In the genomic region with DNA sequence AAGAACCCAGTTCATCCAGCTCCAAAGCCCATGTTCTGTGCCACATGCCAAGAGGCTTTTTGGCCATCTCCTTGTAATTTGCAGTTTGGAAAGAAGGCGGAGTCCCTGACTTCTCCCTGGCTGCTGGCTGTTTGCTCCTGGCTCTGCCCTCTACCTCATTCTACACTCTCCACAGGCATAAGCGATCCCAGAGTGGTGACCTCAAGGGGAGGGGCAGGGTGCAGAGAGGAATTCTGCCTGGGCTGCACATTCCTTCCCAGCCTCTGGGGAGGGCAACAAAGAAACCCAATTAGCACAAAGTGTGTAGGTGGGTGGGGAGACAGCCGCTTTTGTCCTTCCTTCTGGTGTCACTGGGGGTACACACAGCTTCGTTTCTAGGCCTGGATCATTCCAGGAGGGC, we compare ENCODE assay signal across 13 cellular contexts.
A peak's percentile ranks its signal among the peaks of the same experiment; 100 is the strongest.
DNase-seq lines count a peak whose midpoint lies in the region; ATAC-seq and TF ChIP-seq lines count a peak whose summit lies in the region.
"Had no signal": no experiment of that assay in that cellular context is flagged by ENCODE, and none has a peak within 500 bp of the region (broad histone marks: within the 10 kb centered on the region; RNA-seq: fewer than 3 reads in every experiment).

No MANE protein-coding gene starts in this region.

- H3K36me3 ChIP-seq in HEK293 (ENCODE audit: control insufficient read depth in 2 of 2, insufficient read depth in 1 of 2, low read length in 2 of 2): no peaks in the 10 kb centered on the region
- H3K36me3 ChIP-seq in body of pancreas (replicated peaks in 1 of 2; ENCODE audit: insufficient read depth in 1 of 2, low read depth in 2 of 2): no peaks in the 10 kb centered on the region
- H3K36me3 ChIP-seq in smooth muscle cell (ENCODE audit: low read depth): no peaks in the 10 kb centered on the region
- H3K36me3 ChIP-seq: ascending aorta had no signal

- no peak overlapping the region for H3K27ac Mint-ChIP-seq in activated naive CD4-positive, alpha-beta T cell treated with anti-CD3 and anti-CD28 coated beads, Interleukin-2, amount 50 U/mL, for 72 hours
- H3K27ac Mint-ChIP-seq: activated CD8-positive, alpha-beta memory T cell treated with anti-CD3 and anti-CD28 coated beads, Interleukin-2, amount 10 ng/mL, durations not matched to agents 7 days and 5 days; stimulated activated naive B cell treated with anti-CD40 and anti-IgM and Interleukin-4, amounts not matched to agents 10 μg/mL and 1 μg/mL and 100 μg/mL, for 72 hours had no signal

- peak in 3 of 4 donors; percentile 14 to 28 (median 24) for DNase-seq in body of pancreas
- DNase-seq in kidney glomerular epithelial cell (lab: John Stamatoyannopoulos, UW): peak; percentile 29
- no peak for DNase-seq in smooth muscle cell (lab: John Stamatoyannopoulos, UW; ENCODE audit: unreplicated experiment)
- no peak for DNase-seq in activated naive CD4-positive, alpha-beta T cell treated with anti-CD3 and anti-CD28 coated beads, Interleukin-2, amount 50 U/mL, for 72 hours (ENCODE audit: low spot score in 2 of 2)
- DNase-seq in NCI-H1436 (lab: John Stamatoyannopoulos, UW): no peak
- DNase-seq: activated CD8-positive, alpha-beta memory T cell treated with anti-CD3 and anti-CD28 coated beads, Interleukin-2, amount 10 ng/mL, durations not matched to agents 7 days and 5 days; DMS53; NCI-H1092 treated with DMSO at 0.1 percent for 48 hours; stimulated activated naive B cell treated with anti-CD40 and anti-IgM and Interleukin-4, amounts not matched to agents 10 μg/mL and 1 μg/mL and 100 μg/mL, for 72 hours had no signal

- H3K4me3 ChIP-seq in HEK293 (ENCODE audit: low read depth, low read length) (no peak overlapping the region), body of pancreas (no peak overlapping the region), smooth muscle cell (no peak overlapping the region)
- H3K4me3 ChIP-seq: ascending aorta had no signal

- no peaks in the 10 kb centered on the region for H3F3A ChIP-seq in smooth muscle cell (ENCODE audit: low read depth)

- H3K27ac ChIP-seq in HEK293 (ENCODE audit: extremely low read depth, low read depth, low read length) (no peak overlapping the region), body of pancreas (no peak overlapping the region), smooth muscle cell (ENCODE audit: low read depth) (no peak overlapping the region)

- TF ChIP-seq POLR2A in body of pancreas (IDR thresholded peaks at IDR 0.05): no peak

- no peaks in the 10 kb centered on the region for H4K20me1 ChIP-seq in smooth muscle cell (ENCODE audit: low read depth)

- H3K27me3 ChIP-seq in body of pancreas: no peaks in the 10 kb centered on the region
- no peaks in the 10 kb centered on the region for H3K27me3 ChIP-seq in smooth muscle cell (ENCODE audit: low read depth)
- H3K27me3 ChIP-seq: ascending aorta had no signal

- 59 to 63% methylated on average over 4 of the region's 4 CpGs for WGBS in body of pancreas, 2 donors
- WGBS in smooth muscle cell (ENCODE audit: low lambda C conversion rate): 38% methylated on average over 4 of the region's 4 CpGs

- H3K4me1 ChIP-seq in HEK293 (ENCODE audit: control insufficient read depth, insufficient read depth, low read length): 0 out of 2 replicates have a peak, but pooled peaks cover 4% of the 10 kb centered on the region
- peaks cover 5% of the 10 kb centered on the region for H3K4me1 ChIP-seq in body of pancreas
- H3K4me1 ChIP-seq in smooth muscle cell (ENCODE audit: low read depth): peaks cover 17% of the 10 kb centered on the region

- intact Hi-C loops in body of pancreas (cut with DNase I): no loop called here

- no peak overlapping the region for H3K9ac ChIP-seq in smooth muscle cell (ENCODE audit: low read depth)

- ATAC-seq in body of pancreas: peak; percentile 74
- no peak for ATAC-seq in activated naive CD4-positive, alpha-beta T cell treated with anti-CD3 and anti-CD28 coated beads, Interleukin-2, amount 50 U/mL, for 72 hours
- ATAC-seq in HG02798 (IDR thresholded peaks at IDR 0.05; ENCODE audit: poor library complexity, unreplicated experiment): no peak
- ATAC-seq in HG02623 (IDR thresholded peaks at IDR 0.05; ENCODE audit: unreplicated experiment): no peak
- ATAC-seq: activated CD8-positive, alpha-beta memory T cell treated with anti-CD3 and anti-CD28 coated beads, Interleukin-2, amount 10 ng/mL, durations not matched to agents 7 days and 5 days; stimulated activated naive B cell treated with anti-CD40 and anti-IgM and Interleukin-4, amounts not matched to agents 10 μg/mL and 1 μg/mL and 100 μg/mL, for 72 hours had no signal

- no peaks in the 10 kb centered on the region for H3K9me3 ChIP-seq in HEK293 (ENCODE audit: control insufficient read depth, insufficient read depth, low read depth, low read length)
- H3K9me3 ChIP-seq in body of pancreas: no peaks in the 10 kb centered on the region
- no peaks in the 10 kb centered on the region for H3K9me3 ChIP-seq in smooth muscle cell (replicated peaks; ENCODE audit: low read depth)
- H3K9me3 ChIP-seq: ascending aorta had no signal

- no peaks in the 10 kb centered on the region for H3K79me2 ChIP-seq in smooth muscle cell (ENCODE audit: low read depth)

- no peaks in the 10 kb centered on the region for H3K36me3 Mint-ChIP-seq in activated naive CD4-positive, alpha-beta T cell treated with anti-CD3 and anti-CD28 coated beads, Interleukin-2, amount 50 U/mL, for 72 hours
- H3K36me3 Mint-ChIP-seq: activated CD8-positive, alpha-beta memory T cell treated with anti-CD3 and anti-CD28 coated beads, Interleukin-2, amount 10 ng/mL, durations not matched to agents 7 days and 5 days; stimulated activated naive B cell treated with anti-CD40 and anti-IgM and Interleukin-4, amounts not matched to agents 10 μg/mL and 1 μg/mL and 100 μg/mL, for 72 hours had no signal

- POLR2A ChIA-PET in HEK293 (lab: Yijun Ruan, JAX): interaction anchor here (0.6 kb wide), 1 partner anchor 131 kb away, joined by 5 read pairs; no protein-coding TSS in a partner anchor

- H2AFZ ChIP-seq in smooth muscle cell (ENCODE audit: low read depth): no peak overlapping the region

- TF ChIP-seq CTCF in HEK293 (tag by site-specific recombination; IDR thresholded peaks at IDR 0.05) (no peak), body of pancreas (IDR thresholded peaks at IDR 0.05) (no peak), smooth muscle cell (IDR thresholded peaks at IDR 0.05; ENCODE audit: borderline replicate concordance, insufficient read depth, poor library complexity, severe bottlenecking) (no peak)

- H3K4me2 ChIP-seq in smooth muscle cell: peak overlapping the region; percentile 1

- H3K9me3 Mint-ChIP-seq in activated naive CD4-positive, alpha-beta T cell treated with anti-CD3 and anti-CD28 coated beads, Interleukin-2, amount 50 U/mL, for 72 hours: no peaks in the 10 kb centered on the region
- H3K9me3 Mint-ChIP-seq: stimulated activated naive B cell treated with anti-CD40 and anti-IgM and Interleukin-4, amounts not matched to agents 10 μg/mL and 1 μg/mL and 100 μg/mL, for 72 hours had no signal

- CTCF ChIA-PET in HEK293 (lab: Yijun Ruan, JAX): interaction anchor here (0.6 to 4.5 kb wide), 5 partner anchors 11 to 1617 kb away, joined by 3 to 27 read pairs (median 3); no protein-coding TSS in a partner anchor

TF ChIP-seq in HEK293, 187 proteins besides CTCF, POLR2A, EP300 and RAD21 (continues in another document):
- TF ChIP-seq ZBTB17 (tag by site-specific recombination; IDR thresholded peaks at IDR 0.05): peak; percentile 95
- TF ChIP-seq ZNF510 (tag by site-specific recombination; IDR thresholded peaks at IDR 0.05; ENCODE audit: insufficient replicate concordance): no peak
- TF ChIP-seq ZFP69B (tag by site-specific recombination; IDR thresholded peaks at IDR 0.05): no peak
- TF ChIP-seq, protein P1, sequence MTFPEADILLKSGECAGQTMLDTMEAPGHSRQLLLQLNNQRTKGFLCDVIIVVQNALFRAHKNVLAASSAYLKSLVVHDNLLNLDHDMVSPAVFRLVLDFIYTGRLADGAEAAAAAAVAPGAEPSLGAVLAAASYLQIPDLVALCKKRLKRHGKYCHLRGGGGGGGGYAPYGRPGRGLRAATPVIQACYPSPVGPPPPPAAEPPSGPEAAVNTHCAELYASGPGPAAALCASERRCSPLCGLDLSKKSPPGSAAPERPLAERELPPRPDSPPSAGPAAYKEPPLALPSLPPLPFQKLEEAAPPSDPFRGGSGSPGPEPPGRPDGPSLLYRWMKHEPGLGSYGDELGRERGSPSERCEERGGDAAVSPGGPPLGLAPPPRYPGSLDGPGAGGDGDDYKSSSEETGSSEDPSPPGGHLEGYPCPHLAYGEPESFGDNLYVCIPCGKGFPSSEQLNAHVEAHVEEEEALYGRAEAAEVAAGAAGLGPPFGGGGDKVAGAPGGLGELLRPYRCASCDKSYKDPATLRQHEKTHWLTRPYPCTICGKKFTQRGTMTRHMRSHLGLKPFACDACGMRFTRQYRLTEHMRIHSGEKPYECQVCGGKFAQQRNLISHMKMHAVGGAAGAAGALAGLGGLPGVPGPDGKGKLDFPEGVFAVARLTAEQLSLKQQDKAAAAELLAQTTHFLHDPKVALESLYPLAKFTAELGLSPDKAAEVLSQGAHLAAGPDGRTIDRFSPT (tag by site-specific recombination; IDR thresholded peaks at IDR 0.05): no peak
- peak; percentile 24; the same call in 1 of the 2 replicates for TF ChIP-seq GLIS1 (tag by site-specific recombination; IDR thresholded peaks at IDR 0.05)
- no peak for TF ChIP-seq ZNF529 (tag by site-specific recombination; IDR thresholded peaks at IDR 0.05; ENCODE audit: insufficient replicate concordance)
- TF ChIP-seq BCL11A (tag by site-specific recombination; IDR thresholded peaks at IDR 0.05; ENCODE audit: low read depth): no peak
- no peak for TF ChIP-seq SP2 (tag by site-specific recombination; IDR thresholded peaks at IDR 0.05)
- 0 out of 2 replicates have a peak, but pooled peaks have one; percentile 23 for TF ChIP-seq KLF1 (tag by site-specific recombination; IDR thresholded peaks at IDR 0.05)
- TF ChIP-seq, protein P2, sequence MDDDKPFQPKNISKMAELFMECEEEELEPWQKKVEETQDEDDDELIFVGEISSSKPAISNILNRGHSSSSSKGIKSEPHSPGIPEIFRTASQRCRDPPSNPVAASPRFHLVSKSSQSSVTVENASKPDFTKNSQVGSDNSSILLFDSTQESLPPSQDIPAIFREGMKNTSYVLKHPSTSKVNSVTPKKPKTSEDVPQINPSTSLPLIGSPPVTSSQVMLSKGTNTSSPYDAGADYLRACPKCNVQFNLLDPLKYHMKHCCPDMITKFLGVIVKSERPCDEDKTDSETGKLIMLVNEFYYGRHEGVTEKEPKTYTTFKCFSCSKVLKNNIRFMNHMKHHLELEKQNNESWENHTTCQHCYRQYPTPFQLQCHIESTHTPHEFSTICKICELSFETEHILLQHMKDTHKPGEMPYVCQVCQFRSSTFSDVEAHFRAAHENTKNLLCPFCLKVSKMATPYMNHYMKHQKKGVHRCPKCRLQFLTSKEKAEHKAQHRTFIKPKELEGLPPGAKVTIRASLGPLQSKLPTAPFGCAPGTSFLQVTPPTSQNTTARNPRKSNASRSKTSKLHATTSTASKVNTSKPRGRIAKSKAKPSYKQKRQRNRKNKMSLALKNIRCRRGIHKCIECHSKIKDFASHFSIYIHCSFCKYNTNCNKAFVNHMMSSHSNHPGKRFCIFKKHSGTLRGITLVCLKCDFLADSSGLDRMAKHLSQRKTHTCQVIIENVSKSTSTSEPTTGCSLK (tag by site-specific recombination; IDR thresholded peaks at IDR 0.05): no peak

Comparison
In these comparisons a context has a peak if more than half of its experiments do, and no peak if none do; other contexts are left out.
1. DNase-seq: peak in body of pancreas (3 of 4) and kidney glomerular epithelial cell (single experiment); none in smooth muscle cell (single experiment), activated naive CD4-positive, alpha-beta T cell treated with anti-CD3 and anti-CD28 coated beads, Interleukin-2, amount 50 U/mL, for 72 hours (0 of 2) and NCI-H1436 (single experiment).